ENCODE assay signal across 24 cellular contexts in genomic region chr1:96792220-96792619, GRCh38.
"Had no signal": no experiment of that assay in that cellular context is flagged by ENCODE, and none has a peak within 500 bp of the region (broad histone marks: within the 10 kb centered on the region; RNA-seq: fewer than 3 reads in every experiment).

No MANE protein-coding gene starts in this region.

- H3K9me3 ChIP-seq: esophagus squamous epithelium, gastrocnemius medialis, heart right ventricle, left ventricle myocardium inferior, lower lobe of right lung, mucosa of descending colon had no signal

- DNase-seq: cortex of kidney; effector CD8-positive, alpha-beta T cell; effector memory CD8-positive, alpha-beta T cell; endodermal cell; erythroblast; esophagus squamous epithelium; foreskin fibroblast; foreskin melanocyte; gastrocnemius medialis; glutamatergic neuron; head of caudate nucleus; heart right ventricle; hippocampal formation; left cardiac atrium; left ventricle myocardium inferior; lower lobe of right lung; mesenchymal stem cell; mucosa of descending colon; naive B cell had no signal

- H3K4me3 ChIP-seq: esophagus squamous epithelium, gastrocnemius medialis, heart right ventricle, left ventricle myocardium inferior, lower lobe of right lung, mucosa of descending colon had no signal

- H3K27ac ChIP-seq: epithelial cell of prostate, esophagus squamous epithelium, gastrocnemius medialis, heart right ventricle, left ventricle myocardium inferior, lower lobe of right lung had no signal

- H3K4me1 ChIP-seq: esophagus squamous epithelium, gastrocnemius medialis, heart right ventricle, left ventricle myocardium inferior, lower lobe of right lung had no signal

- H3K27me3 ChIP-seq: esophagus squamous epithelium, gastrocnemius medialis, heart right ventricle had no signal

- ATAC-seq: effector memory CD8-positive, alpha-beta T cell; esophagus mucosa; gastrocnemius medialis; heart right ventricle; left cardiac atrium; lower lobe of right lung; mucosa of descending colon had no signal

- FAIRE-seq: colon, endometrium, keratinocyte had no signal
